In the genomic region with DNA sequence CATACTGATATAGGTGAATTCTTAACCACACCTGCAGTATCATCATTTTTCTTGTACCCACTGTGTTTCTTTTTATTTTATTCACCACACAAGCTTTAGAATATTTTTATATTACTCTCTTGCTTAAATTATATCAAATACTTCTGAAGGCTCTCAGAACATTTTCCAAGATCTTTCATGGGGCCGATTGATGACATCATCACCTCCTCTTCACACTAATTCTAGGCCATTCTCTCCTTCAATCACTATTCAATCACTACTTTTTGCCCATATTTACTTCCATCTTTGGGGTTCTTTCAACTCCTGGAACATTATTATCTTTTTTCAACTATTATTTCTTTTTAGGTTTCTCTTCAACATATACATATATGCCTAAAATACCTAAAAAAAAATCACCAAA, we compare ENCODE assay signal across 27 cellular contexts.
"Had no signal": no experiment of that assay in that cellular context is flagged by ENCODE, and none has a peak within 500 bp of the region (broad histone marks: within the 10 kb centered on the region; RNA-seq: fewer than 3 reads in every experiment).

No MANE protein-coding gene starts in this region.

- ATAC-seq: stimulated activated effector memory CD8-positive, alpha-beta T cell treated with anti-CD3 and anti-CD28 coated beads, Interleukin-12 subunit alpha, Interleukin-12 subunit beta, amount 100 ng/mL, for 72 hours; stimulated activated memory B cell treated with anti-CD40 and anti-IgM and Interleukin-4, amounts not matched to agents 10 μg/mL and 1 μg/mL and 100 μg/mL, for 72 hours; stimulated activated naive B cell treated with anti-CD40 and anti-IgM and Interleukin-4, amounts not matched to agents 10 μg/mL and 1 μg/mL and 100 μg/mL, for 72 hours; stimulated activated naive CD8-positive, alpha-beta T cell treated with anti-CD3 and anti-CD28 coated beads, Interleukin-15, amount 100 ng/mL, for 72 hours; stimulated activated naive CD8-positive, alpha-beta T cell treated with anti-CD3 and anti-CD28 coated beads, Interleukin-15, Interleukin-2, amounts not matched to agents 100 U/mL and 50 U/mL, for 24 hours; upper lobe of right lung had no signal

- H3K4me1 ChIP-seq: stomach, suprapubic skin, testis, thyroid gland, tibial artery, tibial nerve, transverse colon, upper lobe of left lung, upper lobe of right lung, uterus, vagina had no signal

- H3K36me3 ChIP-seq: stomach, suprapubic skin, thoracic aorta, thyroid gland, tibial artery, tibial nerve, transverse colon, upper lobe of left lung, upper lobe of right lung, uterus, vagina had no signal

- H3K27ac ChIP-seq: stomach, suprapubic skin, testis, thoracic aorta, thyroid gland, tibial artery, tibial nerve, transverse colon, upper lobe of left lung, upper lobe of right lung, uterus, vagina had no signal

- DNase-seq: stimulated activated CD4-positive, alpha-beta T cell treated with anti-CD3 and anti-CD28 coated beads, Interleukin-2, amount 100 ng/mL, for 48 hours; stimulated activated CD4-positive, alpha-beta T cell treated with anti-CD3 and anti-CD28 coated beads, Interleukin-4, amount 100 ng/mL, for 1 hour; stimulated activated CD4-positive, alpha-beta T cell treated with anti-CD3 and anti-CD28 coated beads, Interleukin-4, amount 100 ng/mL, for 24 hours; stimulated activated CD4-positive, alpha-beta T cell treated with anti-CD3 and anti-CD28 coated beads, Interleukin-4, amount 100 ng/mL, for 4 hours; stimulated activated CD8-positive, alpha-beta memory T cell treated with anti-CD3 and anti-CD28 coated beads, Interleukin-4, amount 100 ng/mL, for 48 hours; stimulated activated naive B cell treated with anti-CD40 and anti-IgM and Interleukin-4, amounts not matched to agents 10 μg/mL and 1 μg/mL and 100 μg/mL, for 72 hours; stimulated activated naive CD4-positive, alpha-beta T cell; stimulated activated naive CD4-positive, alpha-beta T cell treated with Interleukin-2 at 50 U/mL for 16 hours; stimulated activated naive CD8-positive, alpha-beta T cell treated with anti-CD3 and anti-CD28 coated beads, Interleukin-15, amount 100 ng/mL, for 72 hours; stimulated activated naive CD8-positive, alpha-beta T cell treated with anti-CD3 and anti-CD28 coated beads, Interleukin-15, Interleukin-2, amounts not matched to agents 100 U/mL and 50 U/mL, for 24 hours; stomach; substantia nigra; testis; thyroid gland; tibial artery; transverse colon; trophoblast cell; upper lobe of left lung; upper lobe of right lung; uterus had no signal

- H3K9me3 ChIP-seq: suprapubic skin, testis, thoracic aorta, thyroid gland, tibial artery, transverse colon, uterus, vagina had no signal

- FAIRE-seq: urothelium cell line had no signal

- H3K4me3 ChIP-seq: stomach, suprapubic skin, testis, thoracic aorta, thyroid gland, tibial artery, tibial nerve, transverse colon, upper lobe of left lung, upper lobe of right lung, uterus, vagina had no signal

- H3K27me3 ChIP-seq: stomach, suprapubic skin, testis, thyroid gland, tibial artery, tibial nerve, transverse colon, upper lobe of left lung, upper lobe of right lung, uterus, vagina had no signal
